Comparison of ENCODE assay signal across 25 cellular contexts in genomic region chr12:84763112-84763511, GRCh38.
DNase-seq lines count a peak whose midpoint lies in the region; ATAC-seq and TF ChIP-seq lines count a peak whose summit lies in the region.
"Had no signal": no experiment of that assay in that cellular context is flagged by ENCODE, and none has a peak within 500 bp of the region (broad histone marks: within the 10 kb centered on the region; RNA-seq: fewer than 3 reads in every experiment).

No MANE protein-coding gene starts in this region.

- H3K27me3 Mint-ChIP-seq in MCF 10A (ENCODE audit: insufficient read depth, unreplicated experiment): no peaks in the 10 kb centered on the region
- H3K27me3 Mint-ChIP-seq: activated naive CD8-positive, alpha-beta T cell treated with anti-CD3 and anti-CD28 coated beads, Interleukin-2, amount 50 U/mL, for 24 hours; activated T-helper 17 cell treated with anti-CD3 and anti-CD28 coated beads, Interleukin-2, amount 50 U/mL, for 72 hours; CD4-positive, alpha-beta T cell; central memory CD8-positive, alpha-beta T cell; stimulated activated naive B cell treated with anti-CD40 and anti-IgM and Interleukin-4, amounts not matched to agents 10 μg/mL and 1 μg/mL and 100 μg/mL, for 72 hours had no signal

- H2AFZ ChIP-seq in mammary epithelial cell (ENCODE audit: low read depth, low read length): peak overlapping the region; percentile 40

- H3K4me1 ChIP-seq in mammary epithelial cell (ENCODE audit: insufficient read depth, low read length) (no peaks in the 10 kb centered on the region), adipocyte (ENCODE audit: control insufficient read depth, insufficient read depth, low read length) (peaks cover 14% of the 10 kb centered on the region), upper lobe of right lung (no peaks in the 10 kb centered on the region), tibial nerve (no peaks in the 10 kb centered on the region)
- H3K4me1 ChIP-seq: esophagus squamous epithelium, SJSA1, tibial artery had no signal

- dilution Hi-C loops in mammary epithelial cell (cut with HindIII; ENCODE audit: low sequenced_read_pairs): no loop called here

- no peaks in the 10 kb centered on the region for H3K36me3 Mint-ChIP-seq in MCF 10A (ENCODE audit: insufficient read depth, unreplicated experiment)
- H3K36me3 Mint-ChIP-seq: stimulated activated naive B cell treated with anti-CD40 and anti-IgM and Interleukin-4, amounts not matched to agents 10 μg/mL and 1 μg/mL and 100 μg/mL, for 72 hours had no signal

- no TSS peak for BruUV-seq in mammary epithelial cell (replicated peaks; lab: Mats Ljungman, UMichigan)
- no TSS peak for BruUV-seq in MCF 10A (replicated peaks; lab: Mats Ljungman, UMichigan)

- H3K4me1 Mint-ChIP-seq in MCF 10A (ENCODE audit: insufficient read depth, unreplicated experiment): peaks cover 1% of the 10 kb centered on the region
- H3K4me1 Mint-ChIP-seq: activated naive CD8-positive, alpha-beta T cell treated with anti-CD3 and anti-CD28 coated beads, Interleukin-2, amount 50 U/mL, for 24 hours; activated T-helper 17 cell treated with anti-CD3 and anti-CD28 coated beads, Interleukin-2, amount 50 U/mL, for 72 hours; central memory CD8-positive, alpha-beta T cell; stimulated activated naive B cell treated with anti-CD40 and anti-IgM and Interleukin-4, amounts not matched to agents 10 μg/mL and 1 μg/mL and 100 μg/mL, for 72 hours had no signal

- no peak overlapping the region for H3K4me2 ChIP-seq in mammary epithelial cell (ENCODE audit: insufficient read depth, low read depth, low read length)

- H3K27ac Mint-ChIP-seq in MCF 10A (ENCODE audit: low read depth, unreplicated experiment): no peak overlapping the region
- H3K27ac Mint-ChIP-seq: activated naive CD8-positive, alpha-beta T cell treated with anti-CD3 and anti-CD28 coated beads, Interleukin-2, amount 50 U/mL, for 24 hours; activated T-helper 17 cell treated with anti-CD3 and anti-CD28 coated beads, Interleukin-2, amount 50 U/mL, for 72 hours; CD4-positive, alpha-beta T cell; stimulated activated naive B cell treated with anti-CD40 and anti-IgM and Interleukin-4, amounts not matched to agents 10 μg/mL and 1 μg/mL and 100 μg/mL, for 72 hours had no signal

- ATAC-seq in upper lobe of right lung: peak; percentile 58
- ATAC-seq: activated CD4-positive, CD25-positive, alpha-beta regulatory T cell treated with anti-CD3 and anti-CD28 coated beads, Interleukin-2, amount 50 U/mL, for 24 hours; activated naive CD8-positive, alpha-beta T cell treated with anti-CD3 and anti-CD28 coated beads, Interleukin-2, amount 50 U/mL, for 24 hours; activated T-helper 17 cell treated with anti-CD3 and anti-CD28 coated beads, Interleukin-2, amount 50 U/mL, for 72 hours; PC-3; stimulated activated naive B cell treated with anti-CD40 and anti-IgM and Interleukin-4, amounts not matched to agents 10 μg/mL and 1 μg/mL and 100 μg/mL, for 72 hours had no signal

- H3K36me3 ChIP-seq in mammary epithelial cell (ENCODE audit: insufficient read depth, low read length) (no peaks in the 10 kb centered on the region), adipocyte (ENCODE audit: control insufficient read depth, insufficient read depth, low read length, severe bottlenecking) (no peaks in the 10 kb centered on the region), upper lobe of right lung (no peaks in the 10 kb centered on the region), tibial nerve (no peaks in the 10 kb centered on the region)
- H3K36me3 ChIP-seq: esophagus squamous epithelium, SJSA1, tibial artery had no signal

- TF ChIP-seq CTCF in mammary epithelial cell (conservative IDR thresholded peaks at IDR 0.05 in 1 of 2, IDR thresholded peaks at IDR 0.05 in 1 of 2; ENCODE audit: extremely low read depth in 1 of 2, insufficient read depth in 1 of 2, low read depth in 1 of 2, low read length in 2 of 2) (no peak), MCF 10A (IDR thresholded peaks at IDR 0.05; ENCODE audit: unreplicated experiment) (no peak), foreskin fibroblast (IDR thresholded peaks at IDR 0.05; ENCODE audit: low read depth, low read length) (no peak), upper lobe of right lung (IDR thresholded peaks at IDR 0.05) (no peak), tibial nerve (IDR thresholded peaks at IDR 0.05) (no peak)

- H3K27ac ChIP-seq in mammary epithelial cell (ENCODE audit: insufficient read depth, low read depth, low read length): no peak overlapping the region
- H3K27ac ChIP-seq in upper lobe of right lung: no peak overlapping the region
- H3K27ac ChIP-seq in tibial nerve: no peak overlapping the region
- H3K27ac ChIP-seq: esophagus squamous epithelium, SJSA1, tibial artery had no signal

- no peak for DNase-seq in mammary epithelial cell
- DNase-seq in MCF 10A (ENCODE audit: unreplicated experiment): no peak
- DNase-seq in adipocyte (ENCODE audit: low read depth): peak; percentile 21
- peak; percentile 68 to 77 for DNase-seq in foreskin fibroblast
- no peak for DNase-seq in upper lobe of right lung
- no peak for DNase-seq in tibial nerve (ENCODE audit: low spot score in 2 of 2)
- no peak for DNase-seq in activated gamma-delta T cell (lab: John Stamatoyannopoulos, UW)
- no peak for DNase-seq in GDM1 (lab: John Stamatoyannopoulos, UW)
- DNase-seq: activated naive CD8-positive, alpha-beta T cell treated with anti-CD3 and anti-CD28 coated beads, Interleukin-2, amount 50 U/mL, for 24 hours; CD4-positive, alpha-beta T cell; DMS53; effector CD4-positive, alpha-beta T cell; esophagus squamous epithelium; hypothalamus; NCI-H2171; NCI-H774; PC-3; retina; stimulated activated CD4-positive, alpha-beta T cell treated with anti-CD3 and anti-CD28 coated beads, Interleukin-15, amount 100 ng/mL, for 24 hours; stimulated activated naive B cell treated with anti-CD40 and anti-IgM and Interleukin-4, amounts not matched to agents 10 μg/mL and 1 μg/mL and 100 μg/mL, for 72 hours; tibial artery had no signal

- intact Hi-C loops in mammary epithelial cell (cut with micrococcal nuclease): no loop called here
- intact Hi-C loops in MCF 10A (cut with micrococcal nuclease): no loop called here
- intact Hi-C loops in upper lobe of right lung (cut with DNase I): no loop called here

- 0% methylated on average over 1 of the region's 1 CpG for WGBS in mammary epithelial cell (ENCODE audit: low coverage, missing lambda C conversion rate)
- WGBS in tibial nerve, 2 donors: 47 to 75% methylated on average over 1 of the region's 1 CpG

- no peak for TF ChIP-seq POLR2A in tibial nerve (IDR thresholded peaks at IDR 0.05)

- TF ChIP-seq EP300 in tibial nerve (IDR thresholded peaks at IDR 0.05): no peak

- POLR2A ChIA-PET in MCF 10A (lab: Yijun Ruan, JAX): no interaction called here

- CTCF ChIA-PET in mammary epithelial cell (lab: Charles Lee; ENCODE audit: low non-redundant PET) (no interaction called here), MCF 10A (lab: Yijun Ruan, JAX) (no interaction called here)

- in situ Hi-C loops in mammary epithelial cell (cut with MboI; ENCODE audit: low sequenced_read_pairs in 2 of 2): no loop called here

- H3K9me3 Mint-ChIP-seq in MCF 10A (ENCODE audit: unreplicated experiment): no peaks in the 10 kb centered on the region
- H3K9me3 Mint-ChIP-seq: activated naive CD8-positive, alpha-beta T cell treated with anti-CD3 and anti-CD28 coated beads, Interleukin-2, amount 50 U/mL, for 24 hours; CD4-positive, alpha-beta T cell; stimulated activated naive B cell treated with anti-CD40 and anti-IgM and Interleukin-4, amounts not matched to agents 10 μg/mL and 1 μg/mL and 100 μg/mL, for 72 hours had no signal

- H3K4me3 ChIP-seq in mammary epithelial cell (replicated peaks in 1 of 3; ENCODE audit: insufficient read depth in 1 of 3, low read depth in 2 of 3, low read length in 3 of 3) (no peak overlapping the region), adipocyte (ENCODE audit: low read length) (no peak overlapping the region), foreskin fibroblast (ENCODE audit: low read depth in 1 of 2, low read length in 2 of 2) (no peak overlapping the region), upper lobe of right lung (no peak overlapping the region), tibial nerve (no peak overlapping the region)
- H3K4me3 ChIP-seq: esophagus squamous epithelium, SJSA1, tibial artery had no signal

- no peaks in the 10 kb centered on the region for H3K27me3 ChIP-seq in mammary epithelial cell (ENCODE audit: insufficient read depth, low read length)
- no peaks in the 10 kb centered on the region for H3K27me3 ChIP-seq in adipocyte (replicated peaks; ENCODE audit: control insufficient read depth, insufficient read depth, low read length)
- H3K27me3 ChIP-seq in upper lobe of right lung: no peaks in the 10 kb centered on the region
- H3K27me3 ChIP-seq in tibial nerve: no peaks in the 10 kb centered on the region
- H3K27me3 ChIP-seq: esophagus squamous epithelium, SJSA1, tibial artery had no signal

- H3K4me3 Mint-ChIP-seq in MCF 10A (ENCODE audit: unreplicated experiment): no peak overlapping the region
- H3K4me3 Mint-ChIP-seq: activated naive CD8-positive, alpha-beta T cell treated with anti-CD3 and anti-CD28 coated beads, Interleukin-2, amount 50 U/mL, for 24 hours; activated T-helper 17 cell treated with anti-CD3 and anti-CD28 coated beads, Interleukin-2, amount 50 U/mL, for 72 hours; CD4-positive, alpha-beta T cell; central memory CD8-positive, alpha-beta T cell; stimulated activated naive B cell treated with anti-CD40 and anti-IgM and Interleukin-4, amounts not matched to agents 10 μg/mL and 1 μg/mL and 100 μg/mL, for 72 hours had no signal

- H3K9ac ChIP-seq in mammary epithelial cell (ENCODE audit: insufficient read depth, low read length): no peak overlapping the region
- H3K9ac ChIP-seq in adipocyte (ENCODE audit: low read length): no peak overlapping the region

- H3K9me3 ChIP-seq in mammary epithelial cell (replicated peaks; ENCODE audit: insufficient read depth, low read length): no peaks in the 10 kb centered on the region
- H3K9me3 ChIP-seq in adipocyte (ENCODE audit: control insufficient read depth, low read length): no peaks in the 10 kb centered on the region
- H3K9me3 ChIP-seq in upper lobe of right lung: no peaks in the 10 kb centered on the region
- H3K9me3 ChIP-seq in tibial nerve: no peaks in the 10 kb centered on the region
- H3K9me3 ChIP-seq: esophagus squamous epithelium, SJSA1, tibial artery had no signal

- H4K20me1 ChIP-seq in mammary epithelial cell (ENCODE audit: insufficient read depth, low read length): no peaks in the 10 kb centered on the region

- no peaks in the 10 kb centered on the region for H3K79me2 ChIP-seq in mammary epithelial cell (ENCODE audit: insufficient read depth, low read length)

Comparison
In these comparisons a context has a peak if more than half of its experiments do, and no peak if none do; other contexts are left out.
1. DNase-seq: peak in adipocyte (single experiment) and foreskin fibroblast (2 of 2); none in mammary epithelial cell (single experiment), MCF 10A (single experiment), upper lobe of right lung (single experiment), tibial nerve (0 of 2), activated gamma-delta T cell (single experiment) and GDM1 (single experiment).